Comparison of ENCODE assay signal across 21 cellular contexts in the genomic region with DNA sequence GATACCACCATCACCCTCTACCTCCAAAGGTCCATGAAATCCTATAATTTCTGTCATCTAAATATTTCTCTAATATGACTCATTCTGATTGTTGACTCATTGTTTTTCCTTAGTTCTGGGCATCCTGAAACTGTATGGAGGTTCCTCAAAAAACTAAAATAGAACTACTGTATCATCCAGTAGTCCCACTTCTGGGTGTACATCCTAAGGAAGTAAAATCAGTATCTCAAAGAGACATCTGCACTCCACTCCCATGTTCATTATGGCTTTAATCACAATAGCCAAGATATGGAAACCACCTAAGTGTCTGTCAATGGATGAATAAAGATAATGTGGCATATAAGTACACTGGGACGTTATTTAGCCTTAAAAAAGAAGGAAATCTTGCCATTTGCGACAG.
DNase-seq lines count a peak whose midpoint lies in the region; ATAC-seq and TF ChIP-seq lines count a peak whose summit lies in the region.
"Had no signal": no experiment of that assay in that cellular context is flagged by ENCODE, and none has a peak within 500 bp of the region (broad histone marks: within the 10 kb centered on the region; RNA-seq: fewer than 3 reads in every experiment).

No MANE protein-coding gene starts in this region.

- no peak overlapping the region for H3K4me3 Mint-ChIP-seq in chondrocyte (ENCODE audit: unreplicated experiment)
- H3K4me3 Mint-ChIP-seq: memory B cell, nephron had no signal

- no peaks in the 10 kb centered on the region for H3K36me3 ChIP-seq in HCT116 (ENCODE audit: control insufficient read depth in 1 of 2, insufficient read depth in 2 of 2, low read length in 2 of 2)
- peaks cover 5 to 16% of the 10 kb centered on the region in 2 experiments for H3K36me3 ChIP-seq in SK-N-SH (replicated peaks in 1 of 2; ENCODE audit: control insufficient read depth in 1 of 2, insufficient read depth in 2 of 2, low read length in 1 of 2)
- H3K36me3 ChIP-seq in osteoblast (ENCODE audit: insufficient read depth, low read length), result peaks cover 10% of the 10 kb centered on the region
- H3K36me3 ChIP-seq: BE2C, colonic mucosa had no signal

- peaks cover 10% of the 10 kb centered on the region for H3K4me1 Mint-ChIP-seq in chondrocyte (ENCODE audit: low read depth)
- H3K4me1 Mint-ChIP-seq: memory B cell, nephron had no signal

- no peak for TF ChIP-seq POLR2A in HCT116 (IDR thresholded peaks at IDR 0.05; ENCODE audit: borderline replicate concordance, extremely low read depth, insufficient read depth, insufficient read length)

- TF ChIP-seq RAD21 in HCT116 (IDR thresholded peaks at IDR 0.05; ENCODE audit: low read depth) (no peak), SK-N-SH (IDR thresholded peaks at IDR 0.05; ENCODE audit: low read length) (no peak)

- RAD21 ChIA-PET in HCT116 (lab: Charles Lee; ENCODE audit: low non-redundant PET in 1 of 2, low total read pairs in 2 of 2, uncharacterized antibody in 2 of 2, unreplicated experiment in 2 of 2), result no interaction called here

- TF ChIP-seq CTCF in HCT116 (IDR thresholded peaks at IDR 0.05 in 2 of 3, conservative IDR thresholded peaks at IDR 0.05 in 1 of 3; ENCODE audit: borderline replicate concordance in 1 of 3, insufficient read depth in 1 of 3, low read depth in 2 of 3, low read length in 2 of 3) (no peak), SK-N-SH (IDR thresholded peaks at IDR 0.05) (no peak), chondrocyte (IDR thresholded peaks at IDR 0.05) (no peak), osteoblast (IDR thresholded peaks at IDR 0.05; ENCODE audit: extremely low read depth, low read depth, low read length) (no peak)

- peak overlapping the region; percentile 14 for H3K27ac Mint-ChIP-seq in chondrocyte (ENCODE audit: unreplicated experiment)
- H3K27ac Mint-ChIP-seq: memory B cell, nephron had no signal

- no peak overlapping the region for H2AFZ ChIP-seq in HCT116 (ENCODE audit: low read depth, low read length, poor library complexity, severe bottlenecking)
- no peak overlapping the region for H2AFZ ChIP-seq in SK-N-SH (ENCODE audit: low read depth)
- no peak overlapping the region for H2AFZ ChIP-seq in osteoblast (ENCODE audit: low read length)

- H3K4me2 ChIP-seq in HCT116 (ENCODE audit: low read length) (no peak overlapping the region), SK-N-SH (no peak overlapping the region), osteoblast (ENCODE audit: insufficient read depth, low read length) (no peak overlapping the region)

- WGBS in SK-N-SH (ENCODE audit: low lambda C conversion rate), result 97% methylated on average over 2 of the region's 2 CpGs

- no TSS peak for BruUV-seq in HCT116 (replicated peaks; lab: Mats Ljungman, UMichigan)

- H3K9me3 ChIP-seq in HCT116 (ENCODE audit: control insufficient read depth in 1 of 2, insufficient read depth in 1 of 2, low read depth in 1 of 2, low read length in 2 of 2), result no peaks in the 10 kb centered on the region
- H3K9me3 ChIP-seq in SK-N-SH, result no peaks in the 10 kb centered on the region
- no peaks in the 10 kb centered on the region for H3K9me3 ChIP-seq in osteoblast (ENCODE audit: low read depth, low read length)
- H3K9me3 ChIP-seq: BE2C, colonic mucosa, heart left ventricle, thoracic aorta had no signal

- CTCF ChIA-PET in HCT116 (lab: Charles Lee), result no interaction called here
- CTCF ChIA-PET in SK-N-SH (lab: Yijun Ruan, JAX), result no interaction called here

- no peaks in the 10 kb centered on the region for H3K79me2 ChIP-seq in HCT116 (ENCODE audit: insufficient read depth, low read length)
- H3K79me2 ChIP-seq in SK-N-SH (ENCODE audit: insufficient read depth), result no peaks in the 10 kb centered on the region
- no peaks in the 10 kb centered on the region for H3K79me2 ChIP-seq in osteoblast (ENCODE audit: insufficient read depth, low read length)

- H3K9ac ChIP-seq in HCT116 (ENCODE audit: low read length) (no peak overlapping the region), SK-N-SH (no peak overlapping the region)

- H3K27ac ChIP-seq in HCT116 (ENCODE audit: low read depth, low read length) (no peak overlapping the region), SK-N-SH (ENCODE audit: low read depth in 2 of 2, low read length in 1 of 2) (peak overlapping the region in 1 of 2 experiments; percentile 48; a peak in 2 of 4 replicates), osteoblast (ENCODE audit: low read depth, low read length) (no peak overlapping the region)
- H3K27ac ChIP-seq: colonic mucosa, epithelial cell of prostate, heart left ventricle, thoracic aorta had no signal

- DNase-seq in HCT116 (ENCODE audit: low read depth, low spot score) (no peak), SK-N-SH (no peak), chondrocyte (ENCODE audit: low spot score) (no peak), osteoblast (ENCODE audit: insufficient read length, low spot score, missing footprints) (peak; percentile 21), COLO829 (ENCODE audit: low spot score) (no peak), KBM-7 (no peak)
- DNase-seq in stimulated activated naive CD8-positive, alpha-beta T cell treated with anti-CD3 and anti-CD28 coated beads, Interleukin-15, Interleukin-2, amounts not matched to agents 100 U/mL and 50 U/mL, for 24 hours, result no peak
- DNase-seq: activated CD4-positive, alpha-beta T cell treated with anti-CD3 and anti-CD28 coated beads for 4 hours; activated CD8-positive, alpha-beta memory T cell treated with anti-CD3 and anti-CD28 coated beads, Interleukin-2, amount 50 U/mL, for 48 hours; activated gamma-delta T cell; anterior cingulate cortex; BE2C; colonic mucosa; heart left ventricle; NCI-H187; SIG-M5 had no signal

- H3K4me3 ChIP-seq in HCT116 (replicated peaks in 1 of 2; ENCODE audit: low read depth in 1 of 2, low read length in 2 of 2) (no peak overlapping the region), SK-N-SH (ENCODE audit: low read depth in 2 of 2, low read length in 1 of 2) (no peak overlapping the region), osteoblast (ENCODE audit: insufficient read depth, low read length) (no peak overlapping the region)
- H3K4me3 ChIP-seq: colonic mucosa, heart left ventricle, thoracic aorta had no signal

- no peak for TF ChIP-seq EP300 in SK-N-SH (IDR thresholded peaks at IDR 0.05; ENCODE audit: borderline replicate concordance in 1 of 2, low read depth in 1 of 2, low read length in 1 of 2)

- H3K9me3 Mint-ChIP-seq in chondrocyte (ENCODE audit: low read depth), result no peaks in the 10 kb centered on the region
- H3K9me3 Mint-ChIP-seq: memory B cell, nephron had no signal

- H3K27me3 Mint-ChIP-seq in chondrocyte (ENCODE audit: low read depth), result no peaks in the 10 kb centered on the region
- H3K27me3 Mint-ChIP-seq: memory B cell, progenitor cell of endocrine pancreas had no signal

- in situ Hi-C loops in KBM-7 (cut with MboI; ENCODE audit: low pct_unique_long_range_greater_than_20kb, low sequenced_read_pairs), result no loop called here

- POLR2A ChIA-PET in HCT116 (lab: Charles Lee) (no interaction called here), SK-N-SH (lab: Yijun Ruan, JAX) (no interaction called here)

- ATAC-seq in HCT116, result no peak
- no peak for ATAC-seq in stimulated activated naive CD8-positive, alpha-beta T cell treated with anti-CD3 and anti-CD28 coated beads, Interleukin-15, Interleukin-2, amounts not matched to agents 100 U/mL and 50 U/mL, for 24 hours

- no peaks in the 10 kb centered on the region for H3K9me2 ChIP-seq in HCT116 (ENCODE audit: insufficient read depth)
- H3K9me2 ChIP-seq in SK-N-SH, result no peaks in the 10 kb centered on the region

- no peaks in the 10 kb centered on the region for H3K27me3 ChIP-seq in HCT116 (ENCODE audit: insufficient read depth, low read length)
- H3K27me3 ChIP-seq in SK-N-SH (ENCODE audit: insufficient read depth), result no peaks in the 10 kb centered on the region
- H3K27me3 ChIP-seq in osteoblast (ENCODE audit: insufficient read depth, low read length), result no peaks in the 10 kb centered on the region
- H3K27me3 ChIP-seq: BE2C, colonic mucosa, heart left ventricle had no signal

- peaks cover 12% of the 10 kb centered on the region for H3F3A ChIP-seq in SK-N-SH (replicated peaks; ENCODE audit: insufficient read depth)

- intact Hi-C loops in HCT116 (cut with micrococcal nuclease), result no loop called here

- H3K36me3 Mint-ChIP-seq in chondrocyte (ENCODE audit: low read depth), result peaks cover 10% of the 10 kb centered on the region

- H4K20me1 ChIP-seq in HCT116 (ENCODE audit: insufficient read depth) (no peaks in the 10 kb centered on the region), SK-N-SH (ENCODE audit: insufficient read depth) (no peaks in the 10 kb centered on the region), osteoblast (ENCODE audit: insufficient read depth, low read length) (no peaks in the 10 kb centered on the region)

- H3K4me1 ChIP-seq in HCT116 (ENCODE audit: control insufficient read depth in 1 of 2, insufficient read depth in 2 of 2, low read length in 2 of 2) (0 out of 4 replicates have a peak, but pooled peaks cover 0 to 3% of the 10 kb centered on the region in 2 experiments), SK-N-SH (ENCODE audit: control insufficient read depth in 1 of 2, insufficient read depth in 2 of 2, low read depth in 1 of 2, low read length in 1 of 2) (0 out of 4 replicates have a peak, but pooled peaks cover 0 to 8% of the 10 kb centered on the region in 2 experiments), osteoblast (ENCODE audit: insufficient read depth, low read length) (peaks cover 5% of the 10 kb centered on the region)
- H3K4me1 ChIP-seq: BE2C, colonic mucosa had no signal

TF ChIP-seq in HCT116, 20 proteins besides CTCF, POLR2A, EP300 and RAD21:
- TF ChIP-seq FOSL1 (IDR thresholded peaks at IDR 0.05; ENCODE audit: low read depth) (0 out of 2 replicates have a peak, but pooled peaks have one; percentile 20), SRF (IDR thresholded peaks at IDR 0.05; ENCODE audit: low read depth) (no peak)

TF ChIP-seq in SK-N-SH, 30 proteins besides CTCF, POLR2A, EP300 and RAD21:
- TF ChIP-seq CHD2 (IDR thresholded peaks at IDR 0.05; ENCODE audit: low read length, partially characterized antibody), result no peak
- TF ChIP-seq JUND (IDR thresholded peaks at IDR 0.05), result peak; percentile 60
- TF ChIP-seq FOSL2 (IDR thresholded peaks at IDR 0.05; ENCODE audit: borderline replicate concordance, low read depth), result peak; percentile 63; the same call in 1 of the 2 replicates

Comparison
In these comparisons a context has a peak if more than half of its experiments do, and no peak if none do; other contexts are left out.
1. Of the 11 proteins assayed by ChIP-seq in both SK-N-SH and HCT116: peak only in SK-N-SH: JUND; only in HCT116: none; in both: none; in neither: 10.